ENCODE assay signal across 24 cellular contexts in the genomic region with DNA sequence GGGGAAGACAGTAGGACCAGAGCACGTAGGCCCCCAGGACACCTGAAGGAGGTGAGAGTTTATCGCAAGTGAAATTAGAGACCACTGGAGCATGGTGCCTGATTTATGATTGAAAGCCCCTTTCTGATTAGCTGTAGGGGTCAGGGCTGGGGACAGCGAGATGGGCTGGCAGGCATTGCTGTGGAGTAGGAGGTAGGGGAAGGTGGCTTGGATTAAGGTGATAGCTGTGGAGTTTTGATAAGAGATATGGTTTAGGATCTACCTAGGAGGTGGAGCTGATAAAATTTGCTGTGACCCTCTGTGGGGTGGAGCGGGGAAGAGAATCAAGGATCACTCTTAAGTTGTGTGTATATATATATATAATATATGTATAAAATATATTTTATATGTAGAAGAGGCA.
DNase-seq lines count a peak whose midpoint lies in the region; TF ChIP-seq lines count a peak whose summit lies in the region.
"Had no signal": no experiment of that assay in that cellular context is flagged by ENCODE, and none has a peak within 500 bp of the region (broad histone marks: within the 10 kb centered on the region; RNA-seq: fewer than 3 reads in every experiment).

No MANE protein-coding gene starts in this region.

- no peak overlapping the region for H3K18ac ChIP-seq in mesenchymal stem cell (ENCODE audit: low read depth in 1 of 2, low read length in 2 of 2)

- H3K36me3 Mint-ChIP-seq in endothelial cell (ENCODE audit: low read depth, unreplicated experiment) (no peaks in the 10 kb centered on the region), neural progenitor cell (no peaks in the 10 kb centered on the region)
- no peaks in the 10 kb centered on the region for H3K36me3 Mint-ChIP-seq in activated naive CD4-positive, alpha-beta T cell treated with anti-CD3 and anti-CD28 coated beads, Interleukin-2, amount 10 ng/mL, durations not matched to agents 7 days and 5 days
- H3K36me3 Mint-ChIP-seq: CD14-positive monocyte; CD4-positive, alpha-beta memory T cell; CD4-positive, CD25-positive, alpha-beta regulatory T cell; CD8-positive, alpha-beta memory T cell had no signal

- no peak overlapping the region for H2AK5ac ChIP-seq in mesenchymal stem cell (ENCODE audit: low read length, severe bottlenecking)

- no peak overlapping the region for H3K14ac ChIP-seq in mesenchymal stem cell (ENCODE audit: low read length in 2 of 2)

- H2BK120ac ChIP-seq in mesenchymal stem cell (ENCODE audit: low read depth, low read length), result no peak overlapping the region

- no peak overlapping the region for H3K23ac ChIP-seq in mesenchymal stem cell (ENCODE audit: low read length in 2 of 2)

- H3K79me2 ChIP-seq in neural progenitor cell (ENCODE audit: low read depth), result no peaks in the 10 kb centered on the region

- CTCF ChIA-PET in activated naive CD4-positive, alpha-beta T cell treated with anti-CD3 and anti-CD28 coated beads, Interleukin-2, amount 10 ng/mL, durations not matched to agents 7 days and 5 days (lab: Charles Lee), result no interaction called here

- H3K4me2 ChIP-seq in mesenchymal stem cell (ENCODE audit: low read length, poor library complexity, severe bottlenecking), result no peak overlapping the region
- no peak overlapping the region for H3K4me2 ChIP-seq in neural progenitor cell
- H3K4me2 ChIP-seq: BLaER1 had no signal

- H3K27ac Mint-ChIP-seq in endothelial cell (ENCODE audit: unreplicated experiment) (peak overlapping the region; percentile 62), neural progenitor cell (no peak overlapping the region)
- no peak overlapping the region for H3K27ac Mint-ChIP-seq in activated naive CD4-positive, alpha-beta T cell treated with anti-CD3 and anti-CD28 coated beads, Interleukin-2, amount 10 ng/mL, durations not matched to agents 7 days and 5 days
- H3K27ac Mint-ChIP-seq: B cell; CD14-positive monocyte; CD4-positive, CD25-positive, alpha-beta regulatory T cell had no signal

- H3K4me3 ChIP-seq in mesenchymal stem cell (ENCODE audit: insufficient read depth in 1 of 2, low read depth in 1 of 2, low read length in 2 of 2) (no peak overlapping the region), neural progenitor cell (no peak overlapping the region)
- H3K4me3 ChIP-seq: BLaER1, GM12878 had no signal

- H3K4ac ChIP-seq in mesenchymal stem cell (ENCODE audit: low read depth in 1 of 2, low read length in 2 of 2), result no peak overlapping the region

- H3K9me3 ChIP-seq in mesenchymal stem cell (ENCODE audit: control insufficient read depth, low read length), result no peaks in the 10 kb centered on the region
- H3K9me3 ChIP-seq in neural progenitor cell (ENCODE audit: low read depth), result no peaks in the 10 kb centered on the region
- H3K9me3 ChIP-seq: BLaER1 had no signal

- H3K4me1 Mint-ChIP-seq in endothelial cell (ENCODE audit: unreplicated experiment) (peaks cover 44% of the 10 kb centered on the region), neural progenitor cell (peaks cover 21% of the 10 kb centered on the region)
- no peaks in the 10 kb centered on the region for H3K4me1 Mint-ChIP-seq in activated naive CD4-positive, alpha-beta T cell treated with anti-CD3 and anti-CD28 coated beads, Interleukin-2, amount 10 ng/mL, durations not matched to agents 7 days and 5 days
- H3K4me1 Mint-ChIP-seq: B cell; CD14-positive monocyte; CD4-positive, alpha-beta memory T cell; CD4-positive, CD25-positive, alpha-beta regulatory T cell; CD8-positive, alpha-beta memory T cell had no signal

- no peak overlapping the region for H3K9ac ChIP-seq in mesenchymal stem cell (ENCODE audit: low read length)
- no peak overlapping the region for H3K9ac ChIP-seq in neural progenitor cell
- H3K9ac ChIP-seq: BLaER1 had no signal

- H3F3A ChIP-seq in neural progenitor cell (ENCODE audit: low read depth), result no peaks in the 10 kb centered on the region

- H3K36me3 ChIP-seq in mesenchymal stem cell (ENCODE audit: control insufficient read depth in 1 of 2, insufficient read depth in 2 of 2, low read depth in 1 of 2, low read length in 2 of 2) (no peaks in the 10 kb centered on the region), neural progenitor cell (no peaks in the 10 kb centered on the region)
- H3K36me3 ChIP-seq: BLaER1 had no signal

- H3K27me3 ChIP-seq in mesenchymal stem cell (ENCODE audit: control insufficient read depth in 1 of 2, insufficient read depth in 1 of 2, low read length in 2 of 2) (no peaks in the 10 kb centered on the region), neural progenitor cell (no peaks in the 10 kb centered on the region)
- H3K27me3 ChIP-seq: BLaER1 had no signal

- H3K27ac ChIP-seq in mesenchymal stem cell (ENCODE audit: low read length, poor library complexity, severe bottlenecking), result no peak overlapping the region
- no peak overlapping the region for H3K27ac ChIP-seq in neural progenitor cell
- H3K27ac ChIP-seq: BLaER1 had no signal

- H2AFZ ChIP-seq in mesenchymal stem cell (ENCODE audit: low read depth, low read length), result no peak overlapping the region
- peak overlapping the region; percentile 31 for H2AFZ ChIP-seq in neural progenitor cell (replicated peaks)

- no peaks in the 10 kb centered on the region for H4K20me1 ChIP-seq in neural progenitor cell (ENCODE audit: low read depth)
- H4K20me1 ChIP-seq: BLaER1 had no signal

- no peak overlapping the region for H2BK5ac ChIP-seq in mesenchymal stem cell (ENCODE audit: low read depth, low read length, poor library complexity, severe bottlenecking)

- no peak overlapping the region for H4K91ac ChIP-seq in mesenchymal stem cell (ENCODE audit: low read length)

- peak overlapping the region in 1 of 2 experiments; percentile 59 for H2BK12ac ChIP-seq in mesenchymal stem cell (ENCODE audit: low read length in 2 of 2)

- H3K9me3 Mint-ChIP-seq in endothelial cell (ENCODE audit: unreplicated experiment) (no peaks in the 10 kb centered on the region), neural progenitor cell (peaks cover 6% of the 10 kb centered on the region)
- H3K9me3 Mint-ChIP-seq in activated naive CD4-positive, alpha-beta T cell treated with anti-CD3 and anti-CD28 coated beads, Interleukin-2, amount 10 ng/mL, durations not matched to agents 7 days and 5 days, result no peaks in the 10 kb centered on the region
- H3K9me3 Mint-ChIP-seq: CD14-positive monocyte; CD4-positive, alpha-beta memory T cell; CD8-positive, alpha-beta memory T cell had no signal

- no peak overlapping the region for H3K4me3 Mint-ChIP-seq in endothelial cell (ENCODE audit: unreplicated experiment)
- no peak overlapping the region for H3K4me3 Mint-ChIP-seq in neural progenitor cell
- H3K4me3 Mint-ChIP-seq in activated naive CD4-positive, alpha-beta T cell treated with anti-CD3 and anti-CD28 coated beads, Interleukin-2, amount 10 ng/mL, durations not matched to agents 7 days and 5 days, result no peak overlapping the region
- H3K4me3 Mint-ChIP-seq: B cell; CD14-positive monocyte; CD4-positive, alpha-beta memory T cell; CD4-positive, CD25-positive, alpha-beta regulatory T cell; CD8-positive, alpha-beta memory T cell had no signal

- H3K79me1 ChIP-seq in mesenchymal stem cell (replicated peaks; ENCODE audit: low read length, poor library complexity, severe bottlenecking), result no peaks in the 10 kb centered on the region

- no peaks in the 10 kb centered on the region for H3K4me1 ChIP-seq in mesenchymal stem cell (ENCODE audit: control insufficient read depth, insufficient read depth, low read depth, low read length)
- no peaks in the 10 kb centered on the region for H3K4me1 ChIP-seq in neural progenitor cell
- H3K4me1 ChIP-seq: BLaER1 had no signal

- no peak for TF ChIP-seq CTCF in endothelial cell (IDR thresholded peaks at IDR 0.05; ENCODE audit: unreplicated experiment)
- TF ChIP-seq CTCF in neural progenitor cell (IDR thresholded peaks at IDR 0.05), result no peak

- H3K27me3 Mint-ChIP-seq in endothelial cell (ENCODE audit: unreplicated experiment), result no peaks in the 10 kb centered on the region
- H3K27me3 Mint-ChIP-seq in neural progenitor cell (ENCODE audit: insufficient read depth, low read depth), result peaks cover 3% of the 10 kb centered on the region
- H3K27me3 Mint-ChIP-seq in activated naive CD4-positive, alpha-beta T cell treated with anti-CD3 and anti-CD28 coated beads, Interleukin-2, amount 10 ng/mL, durations not matched to agents 7 days and 5 days, result no peaks in the 10 kb centered on the region
- H3K27me3 Mint-ChIP-seq: B cell had no signal

- DNase-seq in endothelial cell (ENCODE audit: low spot score), result no peak
- DNase-seq in mesenchymal stem cell, result no peak
- no peak for DNase-seq in neural progenitor cell (ENCODE audit: low spot score)
- DNase-seq in activated naive CD4-positive, alpha-beta T cell treated with anti-CD3 and anti-CD28 coated beads, Interleukin-2, amount 10 ng/mL, durations not matched to agents 7 days and 5 days, result no peak
- DNase-seq in RKO (ENCODE audit: low spot score), result no peak
- no peak for DNase-seq in AML-193 (lab: John Stamatoyannopoulos, UW)
- DNase-seq: 8988T; ACHN; C1 segment of cervical spinal cord; CD4-positive, alpha-beta memory T cell; CD4-positive, CD25-positive, alpha-beta regulatory T cell; CD8-positive, alpha-beta memory T cell; COR-L47; DMS 273 treated with DMSO at 0.1 percent for 48 hours; DMS153; DMS53; DMS79; DND-41; EL; GDM1 had no signal

- peak overlapping the region; percentile 70 for H2BK15ac ChIP-seq in mesenchymal stem cell (ENCODE audit: low read depth, poor library complexity, severe bottlenecking)

- H4K8ac ChIP-seq in mesenchymal stem cell (ENCODE audit: low read length), result no peak overlapping the region

- 86% methylated on average over 3 of the region's 4 CpGs for WGBS in mesenchymal stem cell
